14 cellular contexts compared by ENCODE assay signal in the genomic region with DNA sequence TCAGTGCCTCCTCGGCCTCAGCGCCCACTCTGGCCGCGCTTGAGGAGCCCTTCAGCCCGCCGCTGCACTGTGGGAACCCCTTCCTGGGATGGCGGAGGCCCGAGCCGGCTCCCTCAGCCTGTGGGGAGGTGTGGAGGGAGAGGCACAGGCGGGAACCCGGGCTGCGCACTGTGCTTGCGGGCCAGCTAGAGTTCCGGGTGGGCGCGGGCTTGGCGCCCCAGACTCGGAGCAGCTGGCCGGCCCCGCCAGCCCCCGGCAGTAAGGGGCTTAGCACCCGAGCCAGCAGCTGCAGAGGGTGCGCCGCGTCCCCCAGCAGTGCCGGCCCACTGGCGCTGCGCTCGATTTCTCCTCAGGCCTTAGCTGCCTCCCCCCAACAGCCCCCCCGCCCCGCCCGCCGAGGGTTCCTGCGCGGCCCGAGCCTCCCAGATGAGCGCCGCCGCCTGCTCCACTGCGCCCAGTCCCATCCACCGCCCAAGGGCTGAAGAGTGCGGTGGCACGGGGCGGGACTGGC.
DNase-seq lines count a peak whose midpoint lies in the region; ATAC-seq and TF ChIP-seq lines count a peak whose summit lies in the region.
"Had no signal": no experiment of that assay in that cellular context is flagged by ENCODE, and none has a peak within 500 bp of the region (broad histone marks: within the 10 kb centered on the region; RNA-seq: fewer than 3 reads in every experiment).

No MANE protein-coding gene starts in this region.

- H3K27ac Mint-ChIP-seq in stimulated activated naive CD8-positive, alpha-beta T cell treated with anti-CD3 and anti-CD28 coated beads, Interleukin-15, amount 100 ng/mL, for 72 hours, result no peak overlapping the region

- no peaks in the 10 kb centered on the region for H3K4me1 ChIP-seq in left lung
- H3K4me1 ChIP-seq in foreskin keratinocyte, result no peaks in the 10 kb centered on the region
- H3K4me1 ChIP-seq: Caco-2 had no signal

- no peaks in the 10 kb centered on the region for H3K9me3 ChIP-seq in left lung
- H3K9me3 ChIP-seq: Caco-2 had no signal

- H3K4me1 Mint-ChIP-seq in stimulated activated naive CD8-positive, alpha-beta T cell treated with anti-CD3 and anti-CD28 coated beads, Interleukin-15, amount 100 ng/mL, for 72 hours, result no peaks in the 10 kb centered on the region

- TF ChIP-seq CTCF in left lung (IDR thresholded peaks at IDR 0.05) (no peak), foreskin keratinocyte (conservative IDR thresholded peaks at IDR 0.05) (no peak)

- H3K27me3 ChIP-seq in left lung (no peaks in the 10 kb centered on the region), foreskin keratinocyte (no peaks in the 10 kb centered on the region)

- no peak overlapping the region for H3K4me3 ChIP-seq in left lung

- no peaks in the 10 kb centered on the region for H3K27me3 Mint-ChIP-seq in stimulated activated naive CD8-positive, alpha-beta T cell treated with anti-CD3 and anti-CD28 coated beads, Interleukin-15, amount 100 ng/mL, for 72 hours

- H3K36me3 ChIP-seq in left lung, result no peaks in the 10 kb centered on the region

- no peaks in the 10 kb centered on the region for H3K9me3 Mint-ChIP-seq in stimulated activated naive CD8-positive, alpha-beta T cell treated with anti-CD3 and anti-CD28 coated beads, Interleukin-15, amount 100 ng/mL, for 72 hours

- no peak for DNase-seq in stimulated activated naive CD8-positive, alpha-beta T cell treated with anti-CD3 and anti-CD28 coated beads, Interleukin-15, amount 100 ng/mL, for 72 hours
- no peak for DNase-seq in stimulated activated naive CD8-positive, alpha-beta T cell treated with anti-CD3 and anti-CD28 coated beads, Interleukin-15, Interleukin-2, amounts not matched to agents 100 U/mL and 50 U/mL, for 24 hours
- DNase-seq in SHP77 treated with DMSO at 0.1 percent for 48 hours (lab: John Stamatoyannopoulos, UW), result peak; percentile 4
- DNase-seq in left lung, result peak in 1 of 2 donors; percentile 76
- DNase-seq in activated naive CD4-positive, alpha-beta T cell treated with anti-CD3 and anti-CD28 coated beads, Interleukin-2, amount 50 U/mL, for 16 hours, result no peak
- no peak for DNase-seq in foreskin keratinocyte
- DNase-seq: AML-193, Caco-2, MV-4-11, NCI-H1436 treated with DMSO at 0.1 percent for 48 hours, NCI-H524 treated with DMSO at 0.1 percent for 48 hours had no signal

- H3K27ac ChIP-seq in left lung, result no peak overlapping the region
- H3K27ac ChIP-seq in foreskin keratinocyte, result no peak overlapping the region
- H3K27ac ChIP-seq: RWPE1 had no signal

- intact Hi-C loops in left lung (cut with DNase I), result no loop called here

- H3K4me3 Mint-ChIP-seq in stimulated activated naive CD8-positive, alpha-beta T cell treated with anti-CD3 and anti-CD28 coated beads, Interleukin-15, amount 100 ng/mL, for 72 hours, result no peak overlapping the region

- ATAC-seq in stimulated activated naive CD8-positive, alpha-beta T cell treated with anti-CD3 and anti-CD28 coated beads, Interleukin-15, amount 100 ng/mL, for 72 hours, result peak; percentile 39
- ATAC-seq in stimulated activated naive CD8-positive, alpha-beta T cell treated with anti-CD3 and anti-CD28 coated beads, Interleukin-15, Interleukin-2, amounts not matched to agents 100 U/mL and 50 U/mL, for 24 hours, result no peak
- ATAC-seq in left lung (peak; percentile 63), GM21723 (IDR thresholded peaks at IDR 0.05; ENCODE audit: unreplicated experiment) (no peak), foreskin keratinocyte (no peak)
- ATAC-seq: HCT116 had no signal

Comparison
In these comparisons a context has a peak if more than half of its experiments do, and no peak if none do; other contexts are left out.
1. ATAC-seq: peak in stimulated activated naive CD8-positive, alpha-beta T cell treated with anti-CD3 and anti-CD28 coated beads, Interleukin-15, amount 100 ng/mL, for 72 hours (single experiment) and left lung (single experiment); none in stimulated activated naive CD8-positive, alpha-beta T cell treated with anti-CD3 and anti-CD28 coated beads, Interleukin-15, Interleukin-2, amounts not matched to agents 100 U/mL and 50 U/mL, for 24 hours (single experiment), GM21723 (single experiment) and foreskin keratinocyte (single experiment).